16 cellular contexts compared by ENCODE assay signal in the genomic region with DNA sequence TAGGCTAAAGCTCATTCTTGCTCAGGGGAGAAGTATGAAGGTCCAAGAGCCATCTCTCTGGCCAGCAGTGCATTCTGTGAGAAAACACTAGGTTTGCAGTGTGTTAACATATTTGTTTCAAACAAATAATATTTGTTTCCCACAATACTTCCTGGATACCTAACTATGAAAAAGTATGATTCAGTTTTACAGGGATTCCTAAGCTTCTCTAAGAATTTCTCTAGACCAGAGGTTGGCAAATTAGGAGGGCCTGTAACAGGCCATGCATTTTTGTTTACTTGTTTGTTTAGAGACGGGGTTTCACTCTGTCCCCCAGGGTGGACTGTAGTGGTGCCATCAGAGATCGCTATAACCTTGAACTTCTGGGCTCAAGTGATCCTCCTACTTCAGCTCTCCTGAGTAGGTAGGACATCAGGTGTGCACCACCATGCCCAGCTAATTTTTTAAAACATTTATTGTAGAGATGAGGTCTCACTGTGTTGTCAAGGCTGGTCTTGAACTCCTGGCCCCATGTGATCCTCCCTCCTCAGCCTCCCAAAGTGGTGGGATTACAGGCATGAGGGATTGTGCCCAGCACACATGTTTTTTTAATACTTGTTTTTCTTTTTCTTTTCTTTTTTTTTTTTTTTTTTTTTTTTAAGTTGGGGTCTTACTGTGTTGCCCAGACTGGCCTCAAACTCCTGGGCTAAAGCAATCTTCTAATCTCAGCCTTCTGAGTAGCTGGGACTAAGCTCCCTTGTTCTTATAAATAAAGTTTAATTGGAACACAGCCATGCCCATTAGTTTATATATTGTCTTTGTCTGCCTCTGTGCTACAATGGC.
DNase-seq lines count a peak whose midpoint lies in the region; ATAC-seq, FAIRE-seq and TF ChIP-seq lines count a peak whose summit lies in the region.
"Had no signal": no experiment of that assay in that cellular context is flagged by ENCODE, and none has a peak within 500 bp of the region (broad histone marks: within the 10 kb centered on the region; RNA-seq: fewer than 3 reads in every experiment).

No MANE protein-coding gene starts in this region.

- no peaks in the 10 kb centered on the region for H3K36me3 ChIP-seq in GM23248 (ENCODE audit: low read depth)
- no peaks in the 10 kb centered on the region for H3K36me3 ChIP-seq in fibroblast of lung (ENCODE audit: control insufficient read depth, insufficient read depth, low read length)
- H3K36me3 ChIP-seq in gastroesophageal sphincter: no peaks in the 10 kb centered on the region

- TF ChIP-seq CTCF in fibroblast of lung (conservative IDR thresholded peaks at IDR 0.05 in 1 of 2, IDR thresholded peaks at IDR 0.05 in 1 of 2; ENCODE audit: low read depth in 1 of 2, low read length in 2 of 2) (no peak), nephron (IDR thresholded peaks at IDR 0.05; ENCODE audit: unreplicated experiment in 3 of 3) (no peak), gastroesophageal sphincter (IDR thresholded peaks at IDR 0.05) (no peak)

- WGBS in GM23248 (ENCODE audit: low coverage in 1 of 2, low lambda C conversion rate in 2 of 2, missing lambda C conversion rate in 2 of 2), 2 experiments: 94 to 97% methylated on average over 2 of the region's 2 CpGs
- WGBS in gastroesophageal sphincter (ENCODE audit: low coverage in 1 of 2), 2 donors: 83% methylated on average over 1 to 2 of the region's 2 CpGs

- H3K79me2 ChIP-seq in GM23248 (ENCODE audit: insufficient read depth) (no peaks in the 10 kb centered on the region), fibroblast of lung (ENCODE audit: control insufficient read depth, insufficient read depth, low read length) (peaks cover 5% of the 10 kb centered on the region)

- H3K9me3 ChIP-seq in GM23248 (ENCODE audit: low read depth) (no peaks in the 10 kb centered on the region), fibroblast of lung (ENCODE audit: control insufficient read depth, insufficient read depth, low read depth, low read length) (no peaks in the 10 kb centered on the region), gastroesophageal sphincter (no peaks in the 10 kb centered on the region)

- H3K27ac Mint-ChIP-seq in nephron: peak overlapping the region; percentile 68 to 83 (median 81)
- no peak overlapping the region for H3K27ac Mint-ChIP-seq in activated CD4-positive, alpha-beta memory T cell treated with anti-CD3 and anti-CD28 coated beads for 36 hours
- H3K27ac Mint-ChIP-seq: activated CD4-positive, alpha-beta memory T cell treated with anti-CD3 and anti-CD28 coated beads, Interleukin-2, amount 10 ng/mL, durations not matched to agents 7 days and 5 days; activated T-cell treated with anti-CD3 and anti-CD28 coated beads, Interleukin-2, amount 50 U/mL, for 72 hours; effector memory CD8-positive, alpha-beta T cell had no signal

- TF ChIP-seq POLR2A in gastroesophageal sphincter (IDR thresholded peaks at IDR 0.05): no peak

- POLR2A ChIA-PET in activated CD4-positive, alpha-beta memory T cell treated with anti-CD3 and anti-CD28 coated beads for 36 hours (lab: Charles Lee): no interaction called here

- no peak for ATAC-seq in HG03520 (IDR thresholded peaks at IDR 0.05; ENCODE audit: unreplicated experiment)
- ATAC-seq in gastroesophageal sphincter: no peak
- ATAC-seq: activated T-cell treated with anti-CD3 and anti-CD28 coated beads, Interleukin-2, amount 50 U/mL, for 72 hours; effector memory CD8-positive, alpha-beta T cell had no signal

- no peaks in the 10 kb centered on the region for H3K27me3 ChIP-seq in GM23248 (replicated peaks; ENCODE audit: insufficient read depth)
- no peaks in the 10 kb centered on the region for H3K27me3 ChIP-seq in fibroblast of lung (ENCODE audit: control insufficient read depth, insufficient read depth, low read length)
- H3K27me3 ChIP-seq in gastroesophageal sphincter: no peaks in the 10 kb centered on the region

- H2AFZ ChIP-seq in GM23248 (no peak overlapping the region), fibroblast of lung (ENCODE audit: low read length) (no peak overlapping the region)

- CTCF ChIA-PET in activated CD4-positive, alpha-beta memory T cell treated with anti-CD3 and anti-CD28 coated beads for 36 hours (lab: Charles Lee): interaction anchor here (1.1 kb wide), 1 partner anchor 14 kb away, joined by 4 read pairs; no protein-coding TSS in a partner anchor

- H4K20me1 ChIP-seq in GM23248 (ENCODE audit: insufficient read depth) (no peaks in the 10 kb centered on the region), fibroblast of lung (ENCODE audit: control insufficient read depth, extremely low read depth, insufficient read depth, low read length) (no peaks in the 10 kb centered on the region)

- no peak overlapping the region for H3K4me3 ChIP-seq in GM23248
- H3K4me3 ChIP-seq in fibroblast of lung (replicated peaks in 1 of 4; ENCODE audit: control extremely low read depth in 1 of 4, insufficient read depth in 1 of 4, low read depth in 3 of 4, low read length in 4 of 4): no peak overlapping the region
- no peak overlapping the region for H3K4me3 ChIP-seq in gastroesophageal sphincter

- no peaks in the 10 kb centered on the region for H3K27me3 Mint-ChIP-seq in nephron (ENCODE audit: low read depth)
- peaks cover 9% of the 10 kb centered on the region for H3K27me3 Mint-ChIP-seq in activated CD4-positive, alpha-beta memory T cell treated with anti-CD3 and anti-CD28 coated beads for 36 hours

- H3K36me3 Mint-ChIP-seq in nephron (ENCODE audit: low read depth): no peaks in the 10 kb centered on the region
- H3K36me3 Mint-ChIP-seq in activated CD4-positive, alpha-beta memory T cell treated with anti-CD3 and anti-CD28 coated beads for 36 hours: no peaks in the 10 kb centered on the region

- H3K4me1 ChIP-seq in GM23248 (ENCODE audit: insufficient read depth): peaks cover 37% of the 10 kb centered on the region
- peaks cover 13% of the 10 kb centered on the region for H3K4me1 ChIP-seq in fibroblast of lung (ENCODE audit: control insufficient read depth, extremely low read depth, insufficient read depth, low read length)
- H3K4me1 ChIP-seq in gastroesophageal sphincter: no peaks in the 10 kb centered on the region

- no peak for FAIRE-seq in RCC 7860 (lab: Jason Lieb, UNC)
- FAIRE-seq: D721Med had no signal

- peaks cover 16% of the 10 kb centered on the region for H3F3A ChIP-seq in GM23248 (ENCODE audit: insufficient read depth)

- intact Hi-C loops in activated CD4-positive, alpha-beta memory T cell treated with anti-CD3 and anti-CD28 coated beads for 36 hours (cut with micrococcal nuclease): no loop called here

- H3K27ac ChIP-seq in GM23248: no peak overlapping the region
- H3K27ac ChIP-seq in fibroblast of lung (ENCODE audit: insufficient read depth, low read length): peak overlapping the region; percentile 11
- H3K27ac ChIP-seq in gastroesophageal sphincter: no peak overlapping the region

- H3K9ac ChIP-seq in GM23248 (no peak overlapping the region), fibroblast of lung (ENCODE audit: insufficient read depth, low read length) (no peak overlapping the region)

- H3K4me2 ChIP-seq in GM23248 (ENCODE audit: unreplicated experiment) (no peak overlapping the region), fibroblast of lung (ENCODE audit: extremely low read depth, insufficient read depth, low read length) (no peak overlapping the region)

- DNase-seq in GM23248: peak; percentile 26
- peak; percentile 16 for DNase-seq in RCC 7860 (ENCODE audit: low spot score)
- DNase-seq in fibroblast of lung (ENCODE audit: low read depth in 2 of 2): no peak
- no peak for DNase-seq in activated CD4-positive, alpha-beta memory T cell treated with anti-CD3 and anti-CD28 coated beads for 36 hours
- DNase-seq in NCI-H748 (lab: John Stamatoyannopoulos, UW; ENCODE audit: unreplicated experiment): no peak
- DNase-seq: activated CD4-positive, alpha-beta memory T cell treated with anti-CD3 and anti-CD28 coated beads, Interleukin-2, amount 10 ng/mL, durations not matched to agents 7 days and 5 days; activated T-cell treated with anti-CD3 and anti-CD28 coated beads, Interleukin-2, amount 50 U/mL, for 72 hours; effector memory CD8-positive, alpha-beta T cell; NCI-H1092; NCI-H2081 treated with DMSO at 0.1 percent for 48 hours; NCI-H526 had no signal

- no peaks in the 10 kb centered on the region for H3K9me3 Mint-ChIP-seq in nephron
- H3K9me3 Mint-ChIP-seq in activated CD4-positive, alpha-beta memory T cell treated with anti-CD3 and anti-CD28 coated beads for 36 hours: no peaks in the 10 kb centered on the region
- H3K9me3 Mint-ChIP-seq: activated CD4-positive, alpha-beta memory T cell treated with anti-CD3 and anti-CD28 coated beads, Interleukin-2, amount 10 ng/mL, durations not matched to agents 7 days and 5 days; activated T-cell treated with anti-CD3 and anti-CD28 coated beads, Interleukin-2, amount 50 U/mL, for 72 hours; central memory CD8-positive, alpha-beta T cell; effector memory CD8-positive, alpha-beta T cell had no signal

- peaks cover 24% of the 10 kb centered on the region for H3K4me1 Mint-ChIP-seq in nephron
- H3K4me1 Mint-ChIP-seq in activated CD4-positive, alpha-beta memory T cell treated with anti-CD3 and anti-CD28 coated beads for 36 hours (ENCODE audit: low read depth): no peaks in the 10 kb centered on the region
- H3K4me1 Mint-ChIP-seq: activated CD4-positive, alpha-beta memory T cell treated with anti-CD3 and anti-CD28 coated beads, Interleukin-2, amount 10 ng/mL, durations not matched to agents 7 days and 5 days; central memory CD8-positive, alpha-beta T cell had no signal

- no peaks in the 10 kb centered on the region for H3K9me2 ChIP-seq in GM23248 (ENCODE audit: insufficient read depth)

- TF ChIP-seq EP300 in gastroesophageal sphincter (IDR thresholded peaks at IDR 0.05): no peak

- in situ Hi-C loops in GM23248 (cut with MboI): no loop called here

- H3K4me3 Mint-ChIP-seq in nephron: no peak overlapping the region
- no peak overlapping the region for H3K4me3 Mint-ChIP-seq in activated CD4-positive, alpha-beta memory T cell treated with anti-CD3 and anti-CD28 coated beads for 36 hours
- H3K4me3 Mint-ChIP-seq: activated CD4-positive, alpha-beta memory T cell treated with anti-CD3 and anti-CD28 coated beads, Interleukin-2, amount 10 ng/mL, durations not matched to agents 7 days and 5 days; activated T-cell treated with anti-CD3 and anti-CD28 coated beads, Interleukin-2, amount 50 U/mL, for 72 hours; central memory CD8-positive, alpha-beta T cell; effector memory CD8-positive, alpha-beta T cell had no signal

Comparison
In these comparisons a context has a peak if more than half of its experiments do, and no peak if none do; other contexts are left out.
1. DNase-seq: peak in GM23248 (single experiment) and RCC 7860 (single experiment); none in fibroblast of lung (0 of 2), activated CD4-positive, alpha-beta memory T cell treated with anti-CD3 and anti-CD28 coated beads for 36 hours (single experiment) and NCI-H748 (single experiment).